ENCODE assay signal across 8 cellular contexts in genomic region chr20:63434599-63435378, GRCh38. TPM values are rescaled to one million over a fixed set of nuclear protein-coding genes. Genes with fewer than 3 reads are reported as not detected.
DNase-seq lines count a peak whose midpoint lies in the region; ATAC-seq, FAIRE-seq and TF ChIP-seq lines count a peak whose summit lies in the region.

No MANE protein-coding gene starts in this region.

- intact Hi-C loops in K562 (cut with micrococcal nuclease): no loop called here

- CTCF ChIA-PET in K562 (lab: Yijun Ruan, JAX; ENCODE audit: low intra/inter-chr PET ratio): no interaction called here

- peak; percentile 71 to 92 (median 76) for TF ChIP-seq CTCF in K562 (IDR thresholded peaks at IDR 0.05 in 2 of 3, conservative IDR thresholded peaks at IDR 0.05 in 1 of 3; ENCODE audit: insufficient read depth in 2 of 3, low read depth in 1 of 3, low read length in 3 of 3)

- peak in 1 of 2 experiments; percentile 54; a peak in 2 of 4 replicates for TF ChIP-seq RAD21 in K562 (CRISPR knock-in tag; conservative IDR thresholded peaks at IDR 0.05 in 1 of 2, IDR thresholded peaks at IDR 0.05 in 1 of 2)

- FAIRE-seq in K562 (lab: Jason Lieb, UNC): peak; percentile 99

- no peak overlapping the region for H3K4me2 ChIP-seq in K562 (ENCODE audit: insufficient read depth, low read length)

- H4K20me1 ChIP-seq in K562 (replicated peaks; ENCODE audit: control insufficient read depth, insufficient read depth, low read length): no peaks in the 10 kb centered on the region

- no peaks in the 10 kb centered on the region for H3K9me1 ChIP-seq in K562 (ENCODE audit: control insufficient read depth, insufficient read depth, low read length)

- H2AFZ ChIP-seq in K562 (ENCODE audit: low read depth, low read length): no peak overlapping the region

- DNase-seq in NCI-H1436 (lab: John Stamatoyannopoulos, UW) (peak; percentile 65), NCI-H1436 treated with DMSO at 0.1 percent for 48 hours (lab: John Stamatoyannopoulos, UW) (no peak), NCI-H1105 treated with DMSO at 0.1 percent for 48 hours (lab: John Stamatoyannopoulos, UW) (peak; percentile 72), UCSD-AML1 (lab: John Stamatoyannopoulos, UW; ENCODE audit: unreplicated experiment) (peak; percentile 78), K562 (ENCODE audit: extremely low read depth in 1 of 4, low spot score in 3 of 4) (peak; percentile 77 to 83 (median 83))
- peak; percentile 37 to 43 for DNase-seq in stimulated activated CD4-positive, alpha-beta T cell treated with anti-CD3 and anti-CD28 coated beads, Interleukin-1b, Interleukin-23, amount 100 ng/mL, for 1 hour (ENCODE audit: low read depth in 2 of 2)

- H3K9ac ChIP-seq in K562 (ENCODE audit: insufficient read depth in 1 of 2, low read depth in 2 of 2, low read length in 2 of 2): no peak overlapping the region
- peak overlapping the region; percentile 37; the same call in 1 of the 2 replicates for H3K9ac ChIP-seq in iPS-20b (ENCODE audit: low read depth, low read length)

- H3K4me3 ChIP-seq in K562 (no peak overlapping the region), iPS-20b (ENCODE audit: low read length) (no peak overlapping the region)

- peak; percentile 89 for ATAC-seq in K562
- ATAC-seq in HG03442 (IDR thresholded peaks at IDR 0.05; ENCODE audit: unreplicated experiment): no peak

- in situ Hi-C loops in K562 (cut with MboI): no loop called here

- POLR2A ChIA-PET in K562 (lab: Yijun Ruan, JAX): interaction anchor here (0.6 kb wide), 1 partner anchor 10 kb away, joined by 4 read pairs; no protein-coding TSS in a partner anchor

- no TSS peak for BruUV-seq in K562 (replicated peaks; lab: Mats Ljungman, UMichigan)

- H3K27me3 ChIP-seq in K562 (ENCODE audit: control insufficient read depth in 2 of 2, insufficient read depth in 2 of 2, low read length in 2 of 2) (peaks cover 11 to 36% of the 10 kb centered on the region in 2 experiments), iPS-20b (ENCODE audit: insufficient read depth, low read length) (no peaks in the 10 kb centered on the region)

- H3K36me3 ChIP-seq in K562 (ENCODE audit: control insufficient read depth, insufficient read depth, low read length) (no peaks in the 10 kb centered on the region), iPS-20b (ENCODE audit: insufficient read depth, low read depth, low read length) (peaks cover 4% of the 10 kb centered on the region; the same call in 1 of the 2 replicates)

- no peak for TF ChIP-seq EP300 in K562 (IDR thresholded peaks at IDR 0.05; ENCODE audit: low read length)

- H3K4me1 ChIP-seq in K562 (replicated peaks in 1 of 2; ENCODE audit: control insufficient read depth in 2 of 2, insufficient read depth in 2 of 2, low read length in 2 of 2) (peaks cover 0 to 20% of the 10 kb centered on the region in 2 experiments; a peak in 2 of 5 replicates), iPS-20b (ENCODE audit: insufficient read depth, low read length) (peaks cover 6% of the 10 kb centered on the region; the same call in 1 of the 2 replicates)

- WGBS in K562 (ENCODE audit: insufficient coverage, low coverage, missing lambda C conversion rate): 28% methylated on average over 31 of the region's 33 CpGs

- H3K27ac ChIP-seq in K562 (ENCODE audit: extremely low read depth, low read depth, low read length): no peak overlapping the region
- H3K27ac ChIP-seq in iPS-20b (ENCODE audit: low read length): peak overlapping the region; percentile 80

- no peaks in the 10 kb centered on the region for H3K9me3 ChIP-seq in K562 (replicated peaks; ENCODE audit: control insufficient read depth, insufficient read depth, low read depth, low read length)
- H3K9me3 ChIP-seq in iPS-20b (ENCODE audit: insufficient read depth, low read depth, low read length): no peaks in the 10 kb centered on the region

- no peaks in the 10 kb centered on the region for H3K79me2 ChIP-seq in K562 (ENCODE audit: control insufficient read depth, insufficient read depth, low read length)

- TF ChIP-seq POLR2A in K562 (conservative IDR thresholded peaks at IDR 0.05): no peak

TF ChIP-seq in K562, 482 proteins besides CTCF, POLR2A, EP300 and RAD21 (continues in another document):
- TF ChIP-seq BACH1 (tag; IDR thresholded peaks at IDR 0.05) (no peak), ATF4 (CRISPR knock-in tag; IDR thresholded peaks at IDR 0.05) (no peak), ZBTB8A (IDR thresholded peaks at IDR 0.05; ENCODE audit: partially characterized antibody) (no peak), ZBTB12 (CRISPR knock-in tag; IDR thresholded peaks at IDR 0.05) (no peak), MNT (conservative IDR thresholded peaks at IDR 0.05) (peak in 1 of 2 experiments; percentile 53; a peak in 2 of 4 replicates), YY1 (IDR thresholded peaks at IDR 0.05; ENCODE audit: borderline replicate concordance in 1 of 3, control insufficient read depth in 1 of 3, extremely low read depth in 1 of 3, insufficient read depth in 3 of 3, insufficient read length in 1 of 3, insufficient replicate concordance in 2 of 3, low read depth in 1 of 3, low read length in 2 of 3) (peak in 1 of 3 experiments; percentile 31), ZBTB1 (CRISPR knock-in tag; IDR thresholded peaks at IDR 0.05; ENCODE audit: borderline replicate concordance, low read depth) (no peak), U2AF2 (optimal IDR thresholded peaks at IDR 0.05; ENCODE audit: low read depth, low read length) (no peak), KLF13 (tag; IDR thresholded peaks at IDR 0.05; ENCODE audit: borderline replicate concordance, low read depth) (no peak), TCF7L2 (IDR thresholded peaks at IDR 0.05; ENCODE audit: low read depth, low read length) (no peak), RCOR1 (IDR thresholded peaks at IDR 0.05; ENCODE audit: borderline replicate concordance in 1 of 2, low read depth in 2 of 2, low read length in 2 of 2) (0 out of 4 replicates have a peak, but pooled peaks of 1 of the 2 experiments have one; percentile 25), MAFK (IDR thresholded peaks at IDR 0.05; ENCODE audit: low read length) (no peak), ELK3 (CRISPR knock-in tag; IDR thresholded peaks at IDR 0.05) (no peak)

RNA-seq across cellular contexts. Expression of gene KCNQ2, which starts 37.7 kb away (rescaled TPM):
- total RNA-seq in K562 (2011; cell fraction: chromatin; rRNA removed; ENCODE audit: low replicate concordance): not detected in 2 replicates
- 0.17 TPM in 1 of 2 replicates, not detected in the other for total RNA-seq in K562 (2011; cell fraction: nucleolus; rRNA removed)
- not detected in 2 replicates for total RNA-seq in K562 (2011; cell fraction: nucleoplasm; rRNA removed)
- total RNA-seq in K562 (2014; rRNA removed) (not detected in 2 replicates), K562 (2014; rRNA removed; fragmentation: Illumina TruSeq; extraction: Trizol) (not detected in 2 replicates), K562 (2015; rRNA removed; fragmentation: Illumina TruSeq; extraction: Trizol) (not detected in 2 replicates), K562 (2021) (0.13 and 0.40 TPM in 2 replicates)
- polyA plus RNA-seq in K562 (2011; rRNA removed) (0.08 TPM in 1 of 2 replicates, not detected in the other), K562 (2014; fragmentation: Illumina TruSeq; extraction: Trizol) (not detected in 2 replicates), K562 (2014; fragmentation: Nextera tagmentation; extraction: Ambion mirVana) (not detected), K562 (2014; rRNA removed) (0.16 TPM in 1 of 2 replicates, not detected in the other)
- polyA plus RNA-seq in K562 (2011; cell fraction: cytosol; rRNA removed): not detected in 2 replicates
- polyA plus RNA-seq in K562 (2011; cell fraction: nucleus; rRNA removed): 0.06 TPM in 1 of 2 replicates, not detected in the other
- 0.01 TPM in 1 of 2 replicates, not detected in the other for polyA plus RNA-seq in K562 (2012)
- not detected in 2 replicates for polyA minus RNA-seq in K562 (2011; rRNA and poly(A)+ RNA removed)
- polyA minus RNA-seq in K562 (2011; cell fraction: cytosol; rRNA and poly(A)+ RNA removed): not detected in 2 replicates
- polyA minus RNA-seq in K562 (2011; cell fraction: nucleus; rRNA and poly(A)+ RNA removed): 0.40 TPM in 1 of 2 replicates, not detected in the other
